Comparison of ENCODE assay signal across 10 cellular contexts in genomic region chr13:41554626-41555386, GRCh38.
A peak's percentile ranks its signal among the peaks of the same experiment; 100 is the strongest.
DNase-seq lines count a peak whose midpoint lies in the region; ATAC-seq, FAIRE-seq and TF ChIP-seq lines count a peak whose summit lies in the region.
"Had no signal": no experiment of that assay in that cellular context is flagged by ENCODE, and none has a peak within 500 bp of the region (broad histone marks: within the 10 kb centered on the region; RNA-seq: fewer than 3 reads in every experiment).

No MANE protein-coding gene starts in this region.

- H3K9me3 Mint-ChIP-seq in activated naive CD8-positive, alpha-beta T cell treated with anti-CD3 and anti-CD28 coated beads, Interleukin-2, amount 10 ng/mL, durations not matched to agents 7 days and 5 days = no peaks in the 10 kb centered on the region

- H3K4me3 ChIP-seq in dorsolateral prefrontal cortex = no peak overlapping the region

- H3K27me3 Mint-ChIP-seq in activated naive CD8-positive, alpha-beta T cell treated with anti-CD3 and anti-CD28 coated beads, Interleukin-2, amount 10 ng/mL, durations not matched to agents 7 days and 5 days = no peaks in the 10 kb centered on the region

- peak; percentile 52 for DNase-seq in GM18507 (ENCODE audit: extremely low spot score, insufficient read length, low read depth)
- no peak for DNase-seq in activated naive CD8-positive, alpha-beta T cell treated with anti-CD3 and anti-CD28 coated beads, Interleukin-2, amount 10 ng/mL, durations not matched to agents 7 days and 5 days
- no peak for DNase-seq in C1 segment of cervical spinal cord (lab: John Stamatoyannopoulos, UW)
- no peak for DNase-seq in HPDE6-E6E7 (ENCODE audit: extremely low spot score)
- no peak for DNase-seq in NCI-H1417 treated with DMSO at 0.1 percent for 48 hours (lab: John Stamatoyannopoulos, UW)
- DNase-seq in dorsolateral prefrontal cortex = no peak
- DNase-seq: KBM-7 had no signal

- peak; percentile 81 for FAIRE-seq in GM18507 (lab: Jason Lieb, UNC)
- FAIRE-seq: endothelial cell of umbilical vein had no signal

- POLR2A ChIA-PET in activated naive CD8-positive, alpha-beta T cell treated with anti-CD3 and anti-CD28 coated beads, Interleukin-2, amount 10 ng/mL, durations not matched to agents 7 days and 5 days (lab: Charles Lee) = interaction anchor here (1.0 kb wide), 1 partner anchor 90 kb away, joined by 3 read pairs; no protein-coding TSS in a partner anchor

- no peak overlapping the region for H3K4me3 Mint-ChIP-seq in activated naive CD8-positive, alpha-beta T cell treated with anti-CD3 and anti-CD28 coated beads, Interleukin-2, amount 10 ng/mL, durations not matched to agents 7 days and 5 days

- H3K27ac Mint-ChIP-seq in activated naive CD8-positive, alpha-beta T cell treated with anti-CD3 and anti-CD28 coated beads, Interleukin-2, amount 10 ng/mL, durations not matched to agents 7 days and 5 days = no peak overlapping the region

- no peaks in the 10 kb centered on the region for H3K36me3 Mint-ChIP-seq in activated naive CD8-positive, alpha-beta T cell treated with anti-CD3 and anti-CD28 coated beads, Interleukin-2, amount 10 ng/mL, durations not matched to agents 7 days and 5 days

- TF ChIP-seq CTCF in dorsolateral prefrontal cortex (IDR thresholded peaks at IDR 0.05 in 54 of 56, conservative IDR thresholded peaks at IDR 0.05 in 2 of 56; ENCODE audit: low read depth in 1 of 56, partially characterized antibody in 56 of 56) = no peak

- ATAC-seq in GM19463 (IDR thresholded peaks at IDR 0.05; ENCODE audit: unreplicated experiment) = peak; percentile 98
- ATAC-seq in HG03097 (IDR thresholded peaks at IDR 0.05; ENCODE audit: low FRiP score, unreplicated experiment) = peak; percentile 71
- peak; percentile 72 for ATAC-seq in activated naive CD8-positive, alpha-beta T cell treated with anti-CD3 and anti-CD28 coated beads, Interleukin-2, amount 10 ng/mL, durations not matched to agents 7 days and 5 days (ENCODE audit: low read depth)

- H3K4me1 Mint-ChIP-seq in activated naive CD8-positive, alpha-beta T cell treated with anti-CD3 and anti-CD28 coated beads, Interleukin-2, amount 10 ng/mL, durations not matched to agents 7 days and 5 days = peaks cover 9% of the 10 kb centered on the region

- intact Hi-C loops in dorsolateral prefrontal cortex (cut with DNase I) = loop anchor here in 1 of 2 donors (5.0 kb wide), 1 partner anchor 97 kb away; no protein-coding TSS in a partner anchor

- H3K27ac ChIP-seq in dorsolateral prefrontal cortex = no peak overlapping the region

- no peaks in the 10 kb centered on the region for H3K27me3 ChIP-seq in dorsolateral prefrontal cortex
